Comparison of ENCODE assay signal across 9 cellular contexts in genomic region chr19:55452381-55453325, GRCh38. TPM values are rescaled to one million over a fixed set of nuclear protein-coding genes. Genes with fewer than 3 reads are reported as not detected.
DNase-seq lines count a peak whose midpoint lies in the region; ATAC-seq and TF ChIP-seq lines count a peak whose summit lies in the region.
"Had no signal": no experiment of that assay in that cellular context is flagged by ENCODE, and none has a peak within 500 bp of the region (broad histone marks: within the 10 kb centered on the region; RNA-seq: fewer than 3 reads in every experiment).

No MANE protein-coding gene starts in this region.

- H3K4me3 Mint-ChIP-seq in T-cell, result peak overlapping the region in 2 of 3 donors; percentile 28 to 72
- peak overlapping the region; percentile 12 to 14 for H3K4me3 Mint-ChIP-seq in stimulated activated naive CD8-positive, alpha-beta T cell treated with anti-CD3 and anti-CD28 coated beads, Interleukin-15, amount 100 ng/mL, for 72 hours

- TF ChIP-seq CTCF in NB4 (IDR thresholded peaks at IDR 0.05; ENCODE audit: low read depth, low read length), result no peak
- no peak for TF ChIP-seq CTCF in colonic mucosa (IDR thresholded peaks at IDR 0.05)

- no peaks in the 10 kb centered on the region for H3K9me3 ChIP-seq in colonic mucosa

- peak overlapping the region in 1 of 2 donors; percentile 35 for H3K9ac ChIP-seq in colonic mucosa (ENCODE audit: low read depth in 2 of 2, low read length in 2 of 2)

- no peak overlapping the region for H3K27ac Mint-ChIP-seq in T-cell
- H3K27ac Mint-ChIP-seq in stimulated activated naive CD8-positive, alpha-beta T cell treated with anti-CD3 and anti-CD28 coated beads, Interleukin-15, amount 100 ng/mL, for 72 hours, result no peak overlapping the region

- peaks cover 22% of the 10 kb centered on the region for H3K27me3 ChIP-seq in colonic mucosa

- no peaks in the 10 kb centered on the region for H3K36me3 ChIP-seq in colonic mucosa

- no peak overlapping the region for H3K4me3 ChIP-seq in NB4 (ENCODE audit: low read depth, low read length)
- no peak overlapping the region for H3K4me3 ChIP-seq in colonic mucosa

- intact Hi-C loops in colonic mucosa (cut with DNase I), result no loop called here

- no peaks in the 10 kb centered on the region for H3K9me3 Mint-ChIP-seq in T-cell
- no peaks in the 10 kb centered on the region for H3K9me3 Mint-ChIP-seq in stimulated activated naive CD8-positive, alpha-beta T cell treated with anti-CD3 and anti-CD28 coated beads, Interleukin-15, amount 100 ng/mL, for 72 hours

- ATAC-seq in T-cell (replicated peaks in 1 of 4) (peak in 3 of 4 experiments; percentile 36 to 73 (median 38)), GM19023 (IDR thresholded peaks at IDR 0.05; ENCODE audit: unreplicated experiment) (no peak), GM18502 (IDR thresholded peaks at IDR 0.05; ENCODE audit: poor library complexity, unreplicated experiment) (no peak)
- no peak for ATAC-seq in stimulated activated naive CD8-positive, alpha-beta T cell treated with anti-CD3 and anti-CD28 coated beads, Interleukin-15, amount 100 ng/mL, for 72 hours

- DNase-seq in DMS153 treated with DMSO at 0.1 percent for 48 hours (lab: John Stamatoyannopoulos, UW; ENCODE audit: unreplicated experiment) (peak; percentile 66), NB4 (ENCODE audit: low read depth) (peak; percentile 67), T-cell (peak in 11 of 34 experiments; percentile 25 to 52 (median 34)), colonic mucosa (peak; percentile 63), left kidney (ENCODE audit: low read depth, low spot score) (peak; percentile 97)
- no peak for DNase-seq in stimulated activated naive CD8-positive, alpha-beta T cell treated with anti-CD3 and anti-CD28 coated beads, Interleukin-15, amount 100 ng/mL, for 72 hours

- H3K36me3 Mint-ChIP-seq in T-cell, result peaks cover 11% of the 10 kb centered on the region

- POLR2A ChIA-PET in T-cell (lab: Charles Lee), result interaction anchor here in 1 of 2 donors (0.6 kb wide), 1 partner anchor 146 kb away, joined by 5 read pairs; the partner anchor contains the start of gene FIZ1

- H3K4me1 Mint-ChIP-seq in T-cell, result peaks cover 11 to 25% (median 20%) of the 10 kb centered on the region in 3 donors
- peaks cover 29% of the 10 kb centered on the region for H3K4me1 Mint-ChIP-seq in stimulated activated naive CD8-positive, alpha-beta T cell treated with anti-CD3 and anti-CD28 coated beads, Interleukin-15, amount 100 ng/mL, for 72 hours

- TF ChIP-seq POLR2A in NB4 (IDR thresholded peaks at IDR 0.05; ENCODE audit: extremely low read depth, insufficient read length), result no peak

- H3K27ac ChIP-seq in colonic mucosa, result no peak overlapping the region

- H3K27me3 Mint-ChIP-seq in T-cell, result peaks cover 21 to 25% of the 10 kb centered on the region in 2 donors
- no peaks in the 10 kb centered on the region for H3K27me3 Mint-ChIP-seq in stimulated activated naive CD8-positive, alpha-beta T cell treated with anti-CD3 and anti-CD28 coated beads, Interleukin-15, amount 100 ng/mL, for 72 hours

- CTCF ChIA-PET in T-cell (lab: Charles Lee), result interaction anchor here (0.6 to 1.2 kb wide), 4 partner anchors 14 to 332 kb away, joined by 3 to 4 read pairs (median 4); no protein-coding TSS in a partner anchor

- no peaks in the 10 kb centered on the region for H3K4me1 ChIP-seq in colonic mucosa

RNA-seq across cellular contexts. Expression of gene ISOC2, which starts 8.8 kb away (rescaled TPM):
- 10 to 100 TPM in 3 of 5 donors, 1 to 10 TPM in 2; 6.8 to 18.9 (median 14.7) TPM for total RNA-seq in T-cell
- total RNA-seq in colonic mucosa, result 100 to 1,000 TPM in 1 of 2 donors, 10 to 100 TPM in 1; 89.8 to 132 TPM

RNA-seq across cellular contexts. Expression of gene SHISA7, which starts 9.6 kb away (rescaled TPM):
- not detected for total RNA-seq in T-cell
- not detected for total RNA-seq in colonic mucosa
- total RNA-seq: HT1080 had no signal

RNA-seq across cellular contexts. Expression of gene C19orf85, which starts 11.9 kb away (rescaled TPM):
- total RNA-seq in T-cell (not detected), colonic mucosa (not detected)
- total RNA-seq: HT1080 had no signal

RNA-seq across cellular contexts. Expression of gene ZNF628, which starts 23.8 kb away (rescaled TPM):
- 10 to 100 TPM; 14.2 to 24.1 (median 16.2) TPM for total RNA-seq in T-cell
- total RNA-seq in colonic mucosa, result 1 to 10 TPM; 8.6 to 8.9 TPM

RNA-seq across cellular contexts. Expression of gene NAT14, which starts 32.3 kb away (rescaled TPM):
- total RNA-seq in T-cell (10 to 100 TPM in 1 of 5 donors, 1 to 10 TPM in 4; 6.3 to 10.4 (median 8.1) TPM), colonic mucosa (1 to 10 TPM; 4.9 to 7.7 TPM)

Comparison
In these comparisons a context has a peak if more than half of its experiments do, and no peak if none do; other contexts are left out.
1. DNase-seq: peak in DMS153 treated with DMSO at 0.1 percent for 48 hours (single experiment), NB4 (single experiment), colonic mucosa (single experiment) and left kidney (single experiment); none in stimulated activated naive CD8-positive, alpha-beta T cell treated with anti-CD3 and anti-CD28 coated beads, Interleukin-15, amount 100 ng/mL, for 72 hours (0 of 2).
2. ATAC-seq: peak in T-cell (3 of 4); none in stimulated activated naive CD8-positive, alpha-beta T cell treated with anti-CD3 and anti-CD28 coated beads, Interleukin-15, amount 100 ng/mL, for 72 hours (single experiment), GM19023 (single experiment) and GM18502 (single experiment).
3. RNA of gene ISOC2, which starts 8.8 kb away (total RNA-seq): 89.8 to 132 TPM in colonic mucosa; 6.8 to 18.9 TPM in T-cell; every median in the first group is over 4 times any median in the second.